In genomic region chr9:13750639-13751038, GRCh38 we compare ENCODE assay signal across 24 cellular contexts.
A peak's percentile ranks its signal among the peaks of the same experiment; 100 is the strongest.
DNase-seq lines count a peak whose midpoint lies in the region; ATAC-seq and TF ChIP-seq lines count a peak whose summit lies in the region.
"Had no signal": no experiment of that assay in that cellular context is flagged by ENCODE, and none has a peak within 500 bp of the region (broad histone marks: within the 10 kb centered on the region; RNA-seq: fewer than 3 reads in every experiment).

No MANE protein-coding gene starts in this region.

- H3K4me3 ChIP-seq in ACC112 (ENCODE audit: low read depth, low read length) (no peak overlapping the region), body of pancreas (no peak overlapping the region)
- H3K4me3 ChIP-seq: adrenal gland, SJSA1, spleen had no signal

- intact Hi-C loops in body of pancreas (cut with DNase I) = no loop called here

- H3K9me3 ChIP-seq in body of pancreas = no peaks in the 10 kb centered on the region
- H3K9me3 ChIP-seq: adrenal gland, BE2C, SJSA1 had no signal

- H3K27ac ChIP-seq in ACC112 (ENCODE audit: low read depth, low read length) (peak overlapping the region; percentile 39), body of pancreas (no peak overlapping the region)
- H3K27ac ChIP-seq: adrenal gland, SJSA1, spleen had no signal

- no peaks in the 10 kb centered on the region for H3K79me2 ChIP-seq in ACC112 (ENCODE audit: control insufficient read depth, insufficient read depth, low read length, unreplicated experiment)

- WGBS in body of pancreas, 2 donors = 84 to 89% methylated on average over 3 of the region's 3 CpGs

- peak; percentile 55 for DNase-seq in NCI-H1436 (lab: John Stamatoyannopoulos, UW)
- DNase-seq in NCI-H524 treated with DMSO at 0.1 percent for 48 hours (lab: John Stamatoyannopoulos, UW) = peak; percentile 95
- DNase-seq in cerebellar cortex (ENCODE audit: low spot score) = peak; percentile 51
- DNase-seq in body of pancreas = no peak
- no peak for DNase-seq in RPMI8226
- DNase-seq in NCI-H1105 (lab: John Stamatoyannopoulos, UW) = no peak
- DNase-seq: activated CD4-positive, alpha-beta T cell treated with anti-CD3 and anti-CD28 coated beads for 4 hours; activated T-cell treated with anti-CD3 and anti-CD28 coated beads, Interleukin-2, amount 50 U/mL, for 4 hours; adrenal gland; effector CD8-positive, alpha-beta T cell; foreskin melanocyte; immature natural killer cell; left ventricle myocardium superior; naive thymus-derived CD4-positive, alpha-beta T cell; NCI-H1092; spleen; stimulated activated CD4-positive, alpha-beta T cell treated with anti-CD3 and anti-CD28 coated beads, Interleukin-4, amount 100 ng/mL, for 1 hour; T-helper 17 cell had no signal

- no peak for TF ChIP-seq CTCF in body of pancreas (IDR thresholded peaks at IDR 0.05)

- ATAC-seq in HG03097 (IDR thresholded peaks at IDR 0.05; ENCODE audit: low FRiP score, unreplicated experiment) (no peak), body of pancreas (no peak)
- ATAC-seq: activated T-cell treated with anti-CD3 and anti-CD28 coated beads, Interleukin-2, amount 50 U/mL, for 4 hours; esophagus mucosa; left ventricle myocardium superior; naive thymus-derived CD4-positive, alpha-beta T cell; stimulated activated memory B cell treated with anti-CD40 and anti-IgM and Interleukin-4, amounts not matched to agents 10 μg/mL and 1 μg/mL and 100 μg/mL, for 72 hours; T-helper 17 cell had no signal

- H3K4me1 ChIP-seq in ACC112 (ENCODE audit: control insufficient read depth, insufficient read depth, low read length, unreplicated experiment) = peaks cover 13% of the 10 kb centered on the region
- H3K4me1 ChIP-seq in body of pancreas = no peaks in the 10 kb centered on the region
- H3K4me1 ChIP-seq: spleen had no signal

- TF ChIP-seq POLR2A in body of pancreas (IDR thresholded peaks at IDR 0.05) = no peak

- no peaks in the 10 kb centered on the region for H3K36me3 ChIP-seq in ACC112 (ENCODE audit: insufficient read depth, low read length)
- H3K36me3 ChIP-seq in body of pancreas (replicated peaks in 1 of 2; ENCODE audit: insufficient read depth in 1 of 2, low read depth in 2 of 2) = no peaks in the 10 kb centered on the region
- H3K36me3 ChIP-seq: adrenal gland, BE2C, SJSA1, spleen had no signal

- no peak overlapping the region for H2AFZ ChIP-seq in ACC112 (ENCODE audit: low read length, unreplicated experiment)

- H3K27me3 ChIP-seq in ACC112 (ENCODE audit: insufficient read depth, low read length) (no peaks in the 10 kb centered on the region), body of pancreas (no peaks in the 10 kb centered on the region)
- H3K27me3 ChIP-seq: adrenal gland, BE2C, SJSA1, spleen had no signal

Comparison
In these comparisons a context has a peak if more than half of its experiments do, and no peak if none do; other contexts are left out.
1. DNase-seq: peak in NCI-H1436 (single experiment), NCI-H524 treated with DMSO at 0.1 percent for 48 hours (single experiment) and cerebellar cortex (single experiment); none in body of pancreas (0 of 4), RPMI8226 (single experiment) and NCI-H1105 (single experiment).